In the genomic region with DNA sequence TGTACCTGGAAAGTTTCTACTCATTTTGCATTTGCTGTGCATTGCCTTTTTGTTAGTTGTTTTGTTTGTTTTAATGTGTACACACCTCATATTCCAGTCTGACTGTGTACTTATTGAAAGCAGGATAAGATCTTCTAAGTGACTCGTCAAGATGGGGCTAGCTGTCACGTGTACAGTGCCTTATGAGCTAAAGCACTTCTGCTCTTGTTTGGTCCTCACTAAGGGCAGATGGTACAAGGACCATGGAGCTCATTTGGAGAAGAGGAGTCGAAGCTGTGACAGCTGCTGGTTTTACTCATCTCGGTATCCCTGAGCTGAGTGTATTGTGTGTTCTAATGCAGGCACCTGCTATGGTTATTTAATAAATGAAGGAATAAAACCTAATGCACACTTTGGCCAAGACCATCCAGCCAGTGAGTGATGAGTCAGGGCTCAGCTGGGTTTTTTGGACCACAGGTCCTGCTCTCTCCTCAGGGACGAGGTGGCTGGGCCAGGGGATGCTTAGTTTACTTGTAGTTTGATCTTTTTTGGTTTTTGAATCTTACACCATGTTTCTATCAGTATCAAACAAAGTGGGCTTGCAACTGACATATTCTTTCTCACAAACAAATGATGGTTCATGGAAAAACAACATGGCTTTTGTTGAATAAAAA, we compare ENCODE assay signal across 16 cellular contexts.
"Had no signal": no experiment of that assay in that cellular context is flagged by ENCODE, and none has a peak within 500 bp of the region (broad histone marks: within the 10 kb centered on the region; RNA-seq: fewer than 3 reads in every experiment).

No MANE protein-coding gene starts in this region.

- H3K27ac Mint-ChIP-seq: activated CD4-positive, alpha-beta T cell treated with anti-CD3 and anti-CD28 coated beads for 36 hours; activated naive CD8-positive, alpha-beta T cell; dendritic cell treated with granulocyte-macrophage colony-stimulating factor and Interleukin-4, amounts not matched to agents 40 ng/mL and 50 ng/mL, for 4 days; WTC11 had no signal

- H3K9me3 Mint-ChIP-seq: dendritic cell treated with granulocyte-macrophage colony-stimulating factor and Interleukin-4, amounts not matched to agents 40 ng/mL and 50 ng/mL, for 4 days had no signal

- H3K4me1 Mint-ChIP-seq: activated CD4-positive, alpha-beta T cell treated with anti-CD3 and anti-CD28 coated beads for 36 hours had no signal

- H3K9me3 ChIP-seq: thyroid gland had no signal

- FAIRE-seq: islet of Langerhans had no signal

- H3K4me1 ChIP-seq: thyroid gland had no signal

- H3K27me3 ChIP-seq: thyroid gland had no signal

- H3K36me3 Mint-ChIP-seq: activated naive CD8-positive, alpha-beta T cell; WTC11 had no signal

- DNase-seq: activated CD4-positive, alpha-beta T cell treated with anti-CD3 and anti-CD28 coated beads for 36 hours; activated CD4-positive, alpha-beta T cell treated with anti-CD3 and anti-CD28 coated beads, Interleukin-2, amount 50 U/mL, for 48 hours; activated T-cell treated with anti-CD3 and anti-CD28 coated beads for 4 hours; effector memory CD4-positive, alpha-beta T cell; left colon; midbrain; occipital lobe; stimulated activated CD4-positive, alpha-beta T cell treated with anti-CD3 and anti-CD28 coated beads, Interleukin-2, amount 100 ng/mL, for 24 hours; stimulated activated naive CD4-positive, alpha-beta T cell treated with Interleukin-2 at 50 U/mL for 16 hours; T-helper 2 cell; thyroid gland had no signal

- H3K36me3 ChIP-seq: thyroid gland had no signal

- H3K4me3 ChIP-seq: lung, thyroid gland had no signal

- H3K4me3 Mint-ChIP-seq: activated CD4-positive, alpha-beta T cell treated with anti-CD3 and anti-CD28 coated beads for 36 hours; activated naive CD8-positive, alpha-beta T cell; dendritic cell treated with granulocyte-macrophage colony-stimulating factor and Interleukin-4, amounts not matched to agents 40 ng/mL and 50 ng/mL, for 4 days; WTC11 had no signal

- H3K27ac ChIP-seq: thyroid gland had no signal
